In genomic region chr21:31557956-31558838, GRCh38 we compare ENCODE assay signal across 8 cellular contexts.
DNase-seq lines count a peak whose midpoint lies in the region; ATAC-seq and TF ChIP-seq lines count a peak whose summit lies in the region.

No MANE protein-coding gene starts in this region.

- H3K36me3 Mint-ChIP-seq in CD4-positive, alpha-beta memory T cell = no peaks in the 10 kb centered on the region
- no peaks in the 10 kb centered on the region for H3K36me3 Mint-ChIP-seq in immature natural killer cell

- H3K4me3 ChIP-seq in CD4-positive, alpha-beta memory T cell (ENCODE audit: low read length in 2 of 2) = peak overlapping the region in 1 of 2 donors; percentile 78
- H3K4me3 ChIP-seq in HFF-Myc (replicated peaks; ENCODE audit: low read depth, low read length) (0 out of 2 replicates have a peak overlapping the region, but pooled peaks have one; percentile 13), SJCRH30 (peak overlapping the region; percentile 72), spleen (peak overlapping the region; percentile 69 to 86 (median 76))

- no peaks in the 10 kb centered on the region for H3K27me3 ChIP-seq in CD4-positive, alpha-beta memory T cell (ENCODE audit: insufficient read depth, low read length)
- H3K27me3 ChIP-seq in SJCRH30 (no peaks in the 10 kb centered on the region; the same call in 1 of the 2 replicates), spleen (replicated peaks in 1 of 7) (peaks cover 3 to 65% (median 38%) of the 10 kb centered on the region in 7 donors)

- H3K27ac ChIP-seq in CD4-positive, alpha-beta memory T cell (ENCODE audit: low read depth, low read length) = no peak overlapping the region
- H3K27ac ChIP-seq in SJCRH30 (no peak overlapping the region), spleen (peak overlapping the region in 3 of 8 donors; percentile 28 to 59 (median 54))

- H3K4me1 Mint-ChIP-seq in CD4-positive, alpha-beta memory T cell = peaks cover 14 to 48% (median 31%) of the 10 kb centered on the region in 4 donors
- H3K4me1 Mint-ChIP-seq in immature natural killer cell = peaks cover 17 to 24% of the 10 kb centered on the region in 2 donors

- H3K4me3 Mint-ChIP-seq in CD4-positive, alpha-beta memory T cell = peak overlapping the region; percentile 80 to 90 (median 84)
- peak overlapping the region; percentile 73 to 83 (median 83) for H3K4me3 Mint-ChIP-seq in immature natural killer cell

- H3K9me3 ChIP-seq in CD4-positive, alpha-beta memory T cell (ENCODE audit: control insufficient read depth in 1 of 2, low read length in 2 of 2) = no peaks in the 10 kb centered on the region
- H3K9me3 ChIP-seq in SJCRH30 (replicated peaks) (no peaks in the 10 kb centered on the region), spleen (no peaks in the 10 kb centered on the region)

- peak overlapping the region in 2 of 7 donors; percentile 12 to 15 for H3K27ac Mint-ChIP-seq in CD4-positive, alpha-beta memory T cell
- H3K27ac Mint-ChIP-seq in immature natural killer cell = no peak overlapping the region

- CTCF ChIA-PET in CD4-positive, alpha-beta memory T cell (lab: Charles Lee; ENCODE audit: partially characterized antibody) = interaction anchor here (0.6 to 4.6 kb wide), 10 partner anchors 10 to 377 kb away, joined by 3 to 40 read pairs (median 5); no protein-coding TSS in a partner anchor

- no peak for TF ChIP-seq POLR2A in spleen (IDR thresholded peaks at IDR 0.05)

- WGBS in spleen, 5 donors = 0 to 1% (median 1%) methylated on average over 17 to 98 of the region's 98 CpGs

- intact Hi-C loops in CD4-positive, alpha-beta memory T cell (cut with micrococcal nuclease) = loop anchor here (2.0 to 5.0 kb wide), 6 partner anchors 99 to 371 kb away; partner anchors contain the start of genes SCAF4 and SOD1
- intact Hi-C loops in spleen (cut with DNase I; ENCODE audit: low total_unique reads) = no loop called here

- POLR2A ChIA-PET in CD4-positive, alpha-beta memory T cell (lab: Charles Lee; ENCODE audit: partially characterized antibody) = interaction anchor here (0.5 to 2.2 kb wide), 20 partner anchors 10 to 1338 kb away, joined by 3 to 17 read pairs (median 4); no protein-coding TSS in a partner anchor

- ATAC-seq in HG02970 (IDR thresholded peaks at IDR 0.05; ENCODE audit: low FRiP score, unreplicated experiment) (no peak), GM19324 (IDR thresholded peaks at IDR 0.05; ENCODE audit: low FRiP score, unreplicated experiment) (no peak)

- H3K27me3 Mint-ChIP-seq in CD4-positive, alpha-beta memory T cell = peaks cover 7 to 12% of the 10 kb centered on the region in 2 donors
- H3K27me3 Mint-ChIP-seq in immature natural killer cell (ENCODE audit: low read depth in 3 of 3) = peaks cover 9 to 14% (median 13%) of the 10 kb centered on the region in 3 donors

- peaks cover 0 to 2% (median 0%) of the 10 kb centered on the region in 8 donors for H3K9me3 Mint-ChIP-seq in CD4-positive, alpha-beta memory T cell
- H3K9me3 Mint-ChIP-seq in immature natural killer cell = no peaks in the 10 kb centered on the region

- TF ChIP-seq CTCF in HFF-Myc (IDR thresholded peaks at IDR 0.05; ENCODE audit: low read depth, low read length, missing control alignments) (no peak), spleen (IDR thresholded peaks at IDR 0.05 in 8 of 11, conservative IDR thresholded peaks at IDR 0.05 in 3 of 11) (no peak)

- peak; percentile 18 to 64 (median 29) for DNase-seq in CD4-positive, alpha-beta memory T cell
- no peak for DNase-seq in HFF-Myc (ENCODE audit: extremely low read depth, low read depth)
- peak; percentile 52 to 57 for DNase-seq in SJCRH30
- peak in 44 of 58 donors; percentile 19 to 84 (median 61) for DNase-seq in anterior cingulate cortex (lab: John Stamatoyannopoulos, UW)
- peak in 2 of 3 donors; percentile 3 to 21 for DNase-seq in immature natural killer cell
- peak; percentile 78 for DNase-seq in spleen

- no peaks in the 10 kb centered on the region for H3K36me3 ChIP-seq in CD4-positive, alpha-beta memory T cell (ENCODE audit: insufficient read depth, low read length)
- no peaks in the 10 kb centered on the region for H3K36me3 ChIP-seq in SJCRH30
- H3K36me3 ChIP-seq in spleen = no peaks in the 10 kb centered on the region

- peaks cover 30% of the 10 kb centered on the region for H3K4me1 ChIP-seq in CD4-positive, alpha-beta memory T cell (ENCODE audit: insufficient read depth, low read length)
- H3K4me1 ChIP-seq in SJCRH30 = no peaks in the 10 kb centered on the region
- peaks cover 0 to 43% (median 30%) of the 10 kb centered on the region in 6 donors for H3K4me1 ChIP-seq in spleen
